ENCODE assay signal across 1 cellular context in the genomic region with DNA sequence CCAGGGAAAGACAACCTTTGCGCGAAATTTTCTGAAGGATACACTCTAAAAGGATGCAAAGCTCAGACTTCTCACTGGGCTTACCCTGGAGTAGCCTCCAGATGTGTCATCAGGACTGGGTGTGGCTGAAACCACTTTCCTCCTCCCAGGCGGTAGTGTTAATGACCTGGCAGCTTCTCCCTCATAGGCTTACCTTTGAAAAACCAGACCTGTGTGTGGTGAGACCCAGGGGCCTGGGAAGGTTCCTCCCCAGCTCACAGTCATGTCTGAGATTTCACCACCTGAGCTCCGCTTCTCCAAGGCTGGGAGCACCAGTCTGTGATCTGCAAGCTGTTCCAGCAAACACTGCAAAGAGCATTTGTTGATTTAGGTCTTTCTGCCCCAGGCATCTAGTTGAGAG.
TF ChIP-seq lines count a peak whose summit lies in the region.

No MANE protein-coding gene starts in this region.

TF ChIP-seq in HepG2, 621 proteins besides CTCF, POLR2A, EP300 and RAD21 (continued from another document):
- no peak for TF ChIP-seq ZNF784 (CRISPR knock-in tag; IDR thresholded peaks at IDR 0.05; ENCODE audit: borderline replicate concordance)
- TF ChIP-seq FOXK1 (CRISPR knock-in tag; IDR thresholded peaks at IDR 0.05; ENCODE audit: borderline replicate concordance, low read depth), result no peak
